ENCODE assay signal across 8 cellular contexts in genomic region chr11:65575568-65576231, GRCh38. TPM values are rescaled to one million over a fixed set of nuclear protein-coding genes. Genes with fewer than 3 reads are reported as not detected.
DNase-seq lines count a peak whose midpoint lies in the region; ATAC-seq and TF ChIP-seq lines count a peak whose summit lies in the region.

Gene EHBP1L1 (plus strand): TSS chr11:65576053. CDS start chr11:65576303, 250 bp downstream.

- TF ChIP-seq CTCF in fibroblast of villous mesenchyme (IDR thresholded peaks at IDR 0.05; ENCODE audit: insufficient read depth, low read depth, low read length) (no peak), osteoblast (IDR thresholded peaks at IDR 0.05; ENCODE audit: extremely low read depth, low read depth, low read length) (no peak), transverse colon (IDR thresholded peaks at IDR 0.05) (no peak)

- peak; percentile 57 for ATAC-seq in activated T-helper 17 cell treated with anti-CD3 and anti-CD28 coated beads, Interleukin-2, amount 50 U/mL, for 72 hours (replicated peaks)
- ATAC-seq in GM21526 (IDR thresholded peaks at IDR 0.05; ENCODE audit: low FRiP score, unreplicated experiment): no peak

- H3K9me3 ChIP-seq in CD4-positive, alpha-beta memory T cell (ENCODE audit: control insufficient read depth in 1 of 2, low read length in 2 of 2): no peaks in the 10 kb centered on the region
- H3K9me3 ChIP-seq in osteoblast (ENCODE audit: low read depth, low read length): no peaks in the 10 kb centered on the region
- H3K9me3 ChIP-seq in transverse colon: no peaks in the 10 kb centered on the region

- H3K27ac Mint-ChIP-seq in CD4-positive, alpha-beta memory T cell: peak within 1 kb of the TSS; percentile 97 to 99 (median 98)
- peak within 1 kb of the TSS; percentile 94 for H3K27ac Mint-ChIP-seq in activated T-helper 17 cell treated with anti-CD3 and anti-CD28 coated beads, Interleukin-2, amount 50 U/mL, for 72 hours

- peak within 1 kb of the TSS; percentile 91 for H3K4me2 ChIP-seq in osteoblast (ENCODE audit: insufficient read depth, low read length)

- CTCF ChIA-PET in CD4-positive, alpha-beta memory T cell (lab: Charles Lee; ENCODE audit: partially characterized antibody): interaction anchor here (0.6 to 5.1 kb wide), 14 partner anchors 9 to 135 kb away, joined by 3 to 50 read pairs (median 3); no protein-coding TSS in a partner anchor
- CTCF ChIA-PET in HEK293T (lab: Yijun Ruan, JAX): no interaction called here

- no peaks in the 10 kb centered on the region for H3K27me3 ChIP-seq in CD4-positive, alpha-beta memory T cell (ENCODE audit: insufficient read depth, low read length)
- H3K27me3 ChIP-seq in osteoblast (ENCODE audit: insufficient read depth, low read length) (no peaks in the 10 kb centered on the region), transverse colon (no peaks in the 10 kb centered on the region)

- no peak for TF ChIP-seq EP300 in transverse colon (IDR thresholded peaks at IDR 0.05; ENCODE audit: low read depth)

- H3K9me3 Mint-ChIP-seq in CD4-positive, alpha-beta memory T cell: no peaks in the 10 kb centered on the region
- H3K9me3 Mint-ChIP-seq in activated T-helper 17 cell treated with anti-CD3 and anti-CD28 coated beads, Interleukin-2, amount 50 U/mL, for 72 hours: no peaks in the 10 kb centered on the region

- H3K36me3 ChIP-seq in CD4-positive, alpha-beta memory T cell (ENCODE audit: insufficient read depth, low read length): peaks cover 16% of the 10 kb centered on the region
- H3K36me3 ChIP-seq in osteoblast (ENCODE audit: insufficient read depth, low read length) (peaks cover 23% of the 10 kb centered on the region), transverse colon (peaks cover 0 to 10% (median 4%) of the 10 kb centered on the region in 4 donors)

- TF ChIP-seq POLR2A in transverse colon (IDR thresholded peaks at IDR 0.05): peak; percentile 36

- H3K79me2 ChIP-seq in osteoblast (ENCODE audit: insufficient read depth, low read length): peaks cover 61% of the 10 kb centered on the region

- peak within 1 kb of the TSS; percentile 99 for H3K27ac ChIP-seq in CD4-positive, alpha-beta memory T cell (ENCODE audit: low read depth, low read length)
- peak within 1 kb of the TSS; percentile 81 for H3K27ac ChIP-seq in osteoblast (ENCODE audit: low read depth, low read length)
- H3K27ac ChIP-seq in transverse colon: peak within 1 kb of the TSS; percentile 96 to 98 (median 96)

- no peaks in the 10 kb centered on the region for H3K27me3 Mint-ChIP-seq in CD4-positive, alpha-beta memory T cell
- no peaks in the 10 kb centered on the region for H3K27me3 Mint-ChIP-seq in activated T-helper 17 cell treated with anti-CD3 and anti-CD28 coated beads, Interleukin-2, amount 50 U/mL, for 72 hours

- peak; percentile 71 to 87 (median 81) for DNase-seq in CD4-positive, alpha-beta memory T cell
- peak; percentile 55 for DNase-seq in HEK293T (ENCODE audit: extremely low spot score)
- peak; percentile 69 for DNase-seq in RPMI7951 (ENCODE audit: low read depth)
- DNase-seq in fibroblast of villous mesenchyme (ENCODE audit: low read depth): peak; percentile 53
- peak; percentile 98 for DNase-seq in osteoblast (ENCODE audit: insufficient read length, low spot score, missing footprints)
- DNase-seq in transverse colon: peak; percentile 89

- in situ Hi-C loops in transverse colon (cut with MboI; ENCODE audit: low pct_ligation_motif_present in 1 of 4, low pct_unique_long_range_greater_than_20kb in 1 of 4, low sequenced_read_pairs in 3 of 4): no loop called here

- intact Hi-C loops in CD4-positive, alpha-beta memory T cell (cut with micrococcal nuclease): loop anchor here (2.0 kb wide), 2 partner anchors 51 to 77 kb away; partner anchors contain the start of gene SCYL1
- intact Hi-C loops in transverse colon (cut with DNase I; ENCODE audit: low total_unique reads): loop anchor here (5.0 kb wide), 1 partner anchor 33 kb away; no protein-coding TSS in a partner anchor

- peaks cover 0 to 54% of the 10 kb centered on the region in 2 donors for H3K36me3 Mint-ChIP-seq in CD4-positive, alpha-beta memory T cell
- H3K36me3 Mint-ChIP-seq in activated T-helper 17 cell treated with anti-CD3 and anti-CD28 coated beads, Interleukin-2, amount 50 U/mL, for 72 hours (ENCODE audit: low read depth): peaks cover 90% of the 10 kb centered on the region

- H3K4me3 Mint-ChIP-seq in CD4-positive, alpha-beta memory T cell: peak within 1 kb of the TSS; percentile 93 to 99 (median 96)
- H3K4me3 Mint-ChIP-seq in activated T-helper 17 cell treated with anti-CD3 and anti-CD28 coated beads, Interleukin-2, amount 50 U/mL, for 72 hours: peak within 1 kb of the TSS; percentile 94

- H3K4me3 ChIP-seq in CD4-positive, alpha-beta memory T cell (ENCODE audit: low read length in 2 of 2): peak within 1 kb of the TSS; percentile 88 to 89
- H3K4me3 ChIP-seq in fibroblast of villous mesenchyme (ENCODE audit: low read depth, low read length) (peak within 1 kb of the TSS; percentile 74), osteoblast (ENCODE audit: insufficient read depth, low read length) (peak within 1 kb of the TSS; percentile 77), transverse colon (peak within 1 kb of the TSS; percentile 80 to 94 (median 86))

- POLR2A ChIA-PET in CD4-positive, alpha-beta memory T cell (lab: Charles Lee; ENCODE audit: partially characterized antibody): interaction anchor here (0.6 to 17.1 kb wide), 36 partner anchors 8 to 737 kb away, joined by 3 to 403 read pairs (median 4); partner anchors contain the start of genes C11orf68, DRAP1, KCNK7 and LTBP3
- POLR2A ChIA-PET in HEK293T (lab: Yijun Ruan, JAX): interaction anchor here (1.3 to 1.9 kb wide), 3 partner anchors 17 to 38 kb away, joined by 4 to 5 read pairs (median 5); no protein-coding TSS in a partner anchor

- peaks cover 66% of the 10 kb centered on the region for H3K4me1 ChIP-seq in CD4-positive, alpha-beta memory T cell (ENCODE audit: insufficient read depth, low read length)
- peaks cover 55% of the 10 kb centered on the region for H3K4me1 ChIP-seq in osteoblast (ENCODE audit: insufficient read depth, low read length)
- H3K4me1 ChIP-seq in transverse colon: peaks cover 43 to 72% (median 61%) of the 10 kb centered on the region in 4 donors

- WGBS in transverse colon (ENCODE audit: low coverage in 1 of 2), 2 donors: 2 to 10% methylated on average over 2 to 9 of the region's 69 CpGs

- peaks cover 25 to 76% (median 52%) of the 10 kb centered on the region in 4 donors for H3K4me1 Mint-ChIP-seq in CD4-positive, alpha-beta memory T cell
- H3K4me1 Mint-ChIP-seq in activated T-helper 17 cell treated with anti-CD3 and anti-CD28 coated beads, Interleukin-2, amount 50 U/mL, for 72 hours: peaks cover 23% of the 10 kb centered on the region

- peaks cover 34% of the 10 kb centered on the region for H4K20me1 ChIP-seq in osteoblast (ENCODE audit: insufficient read depth, low read length)

- H2AFZ ChIP-seq in osteoblast (ENCODE audit: low read length): no peak within 1 kb of the TSS

TF ChIP-seq in HEK293T, 16 proteins besides CTCF, POLR2A, EP300 and RAD21:
- TF ChIP-seq FOXA1 (IDR thresholded peaks at IDR 0.05): no peak
- TF ChIP-seq ZNF384 (IDR thresholded peaks at IDR 0.05): no peak
- no peak for TF ChIP-seq PKNOX1 (IDR thresholded peaks at IDR 0.05)
- no peak for TF ChIP-seq L3MBTL2 (conservative IDR thresholded peaks at IDR 0.05)
- TF ChIP-seq ELF4 (IDR thresholded peaks at IDR 0.05): no peak
- TF ChIP-seq CTBP1 (IDR thresholded peaks at IDR 0.05; ENCODE audit: borderline replicate concordance): no peak
- no peak for TF ChIP-seq SP1 (IDR thresholded peaks at IDR 0.05)
- no peak for TF ChIP-seq HDGF (IDR thresholded peaks at IDR 0.05; ENCODE audit: borderline replicate concordance)
- TF ChIP-seq TARDBP (IDR thresholded peaks at IDR 0.05): no peak
- no peak for TF ChIP-seq FOXK2 (IDR thresholded peaks at IDR 0.05)
- no peak for TF ChIP-seq NFRKB (IDR thresholded peaks at IDR 0.05)
- TF ChIP-seq ARNT (IDR thresholded peaks at IDR 0.05): no peak
TF ChIP-seq in HEK293T: peak in this region for 0.

RNA-seq across cellular contexts. Expression of gene EHBP1L1, which starts in this region (rescaled TPM):
- 100 to 1,000 TPM; 151 to 154 TPM for total RNA-seq in CD4-positive, alpha-beta memory T cell
- polyA plus RNA-seq in CD4-positive, alpha-beta memory T cell: 10 to 100 TPM in 1 of 2 donors, 1 to 10 TPM in 1; 8.9 to 25.2 TPM
- 22.8 and 47.8 TPM in 2 replicates for total RNA-seq in RPMI7951 (2014; rRNA removed; shearing (Covaris generic))
- total RNA-seq in activated T-helper 17 cell treated with anti-CD3 and anti-CD28 coated beads, Interleukin-2, amount 50 U/mL, for 72 hours: 100 to 1,000 TPM; 126 to 167 TPM
- 33.7 and 47.7 TPM in 2 replicates for total RNA-seq in fibroblast of villous mesenchyme
- 43.9 and 58.6 TPM in 2 replicates for total RNA-seq in osteoblast
- total RNA-seq in transverse colon: 100 to 1,000 TPM in 2 of 4 donors, 10 to 100 TPM in 2; 90.2 to 215 (median 106) TPM
